ENCODE assay signal across 2 cellular contexts in the genomic region with DNA sequence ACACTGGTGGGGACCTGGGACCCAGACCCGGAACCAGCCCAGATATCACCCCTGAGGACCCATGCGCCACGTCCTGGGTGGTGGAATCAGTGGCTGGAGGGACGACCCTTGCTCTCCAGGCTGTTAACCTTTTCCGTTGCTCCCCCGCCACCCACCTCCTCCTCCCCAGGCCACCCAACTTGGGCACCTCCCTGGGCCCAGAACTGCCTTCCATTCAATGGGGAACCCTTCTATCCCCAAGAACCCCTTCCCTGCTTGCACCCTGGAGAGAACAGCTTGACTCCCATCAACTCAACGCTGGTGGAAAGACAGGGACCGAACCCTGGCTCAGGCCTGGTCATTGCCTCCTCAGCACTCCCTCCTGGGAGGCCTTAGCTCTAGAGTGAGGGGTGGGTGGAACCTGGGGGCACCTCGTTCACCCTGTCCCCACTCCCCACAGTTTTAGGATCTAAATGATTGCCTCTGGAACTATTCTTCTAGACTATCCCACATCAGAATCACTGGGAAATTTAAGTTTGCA.
TF ChIP-seq lines count a peak whose summit lies in the region.

No MANE protein-coding gene starts in this region.

TF ChIP-seq in endothelial cell of umbilical vein, 7 proteins besides CTCF, POLR2A, EP300 and RAD21:
- TF ChIP-seq JUN (IDR thresholded peaks at IDR 0.05; ENCODE audit: borderline replicate concordance, insufficient read depth, insufficient read length, low read depth) (no peak), FOS (IDR thresholded peaks at IDR 0.05; ENCODE audit: borderline replicate concordance, insufficient read depth, low read length) (no peak), GATA2 (IDR thresholded peaks at IDR 0.05; ENCODE audit: insufficient read depth, insufficient read length, low read depth, low read length) (no peak), EZH2 (IDR thresholded peaks at IDR 0.05; ENCODE audit: borderline replicate concordance, low read depth, low read length, severe bottlenecking) (no peak)

TF ChIP-seq in HEK293T, 16 proteins besides CTCF, POLR2A, EP300 and RAD21:
- TF ChIP-seq, protein P1, sequence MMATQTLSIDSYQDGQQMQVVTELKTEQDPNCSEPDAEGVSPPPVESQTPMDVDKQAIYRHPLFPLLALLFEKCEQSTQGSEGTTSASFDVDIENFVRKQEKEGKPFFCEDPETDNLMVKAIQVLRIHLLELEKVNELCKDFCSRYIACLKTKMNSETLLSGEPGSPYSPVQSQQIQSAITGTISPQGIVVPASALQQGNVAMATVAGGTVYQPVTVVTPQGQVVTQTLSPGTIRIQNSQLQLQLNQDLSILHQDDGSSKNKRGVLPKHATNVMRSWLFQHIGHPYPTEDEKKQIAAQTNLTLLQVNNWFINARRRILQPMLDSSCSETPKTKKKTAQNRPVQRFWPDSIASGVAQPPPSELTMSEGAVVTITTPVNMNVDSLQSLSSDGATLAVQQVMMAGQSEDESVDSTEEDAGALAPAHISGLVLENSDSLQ (IDR thresholded peaks at IDR 0.05) = no peak
- TF ChIP-seq FOXA1 (IDR thresholded peaks at IDR 0.05) (no peak), FOXM1 (IDR thresholded peaks at IDR 0.05; ENCODE audit: borderline replicate concordance) (no peak), CTBP1 (IDR thresholded peaks at IDR 0.05; ENCODE audit: borderline replicate concordance) (no peak), ZNF384 (IDR thresholded peaks at IDR 0.05) (no peak), TARDBP (IDR thresholded peaks at IDR 0.05) (no peak), NFRKB (IDR thresholded peaks at IDR 0.05) (no peak), SUZ12 (IDR thresholded peaks at IDR 0.05) (no peak), HDGF (IDR thresholded peaks at IDR 0.05; ENCODE audit: borderline replicate concordance) (no peak), FOXK2 (IDR thresholded peaks at IDR 0.05) (no peak), L3MBTL2 (conservative IDR thresholded peaks at IDR 0.05) (no peak), LEF1 (IDR thresholded peaks at IDR 0.05; ENCODE audit: borderline replicate concordance) (no peak), ELF4 (IDR thresholded peaks at IDR 0.05) (no peak)
